ENCODE assay signal across 30 cellular contexts in the genomic region with DNA sequence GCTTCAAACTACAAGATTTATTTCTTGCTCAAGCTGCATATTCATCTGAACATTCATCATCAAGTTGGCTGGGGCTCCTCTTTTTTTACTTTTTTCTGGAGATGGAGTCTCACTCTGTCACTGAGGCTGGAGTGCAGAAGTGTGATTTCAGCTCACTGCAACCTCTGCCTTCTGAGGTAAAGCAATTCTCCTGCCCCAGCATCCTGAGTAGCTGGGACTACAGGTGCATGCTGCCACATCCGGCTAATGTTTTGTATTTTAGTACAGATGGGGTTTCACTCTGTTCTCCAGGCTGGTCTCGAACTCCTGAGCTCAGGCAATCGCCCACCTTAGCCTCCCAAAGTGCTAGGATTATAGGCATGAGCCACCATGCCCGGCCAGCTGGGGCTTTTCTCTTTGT.
"Had no signal": no experiment of that assay in that cellular context is flagged by ENCODE, and none has a peak within 500 bp of the region (broad histone marks: within the 10 kb centered on the region; RNA-seq: fewer than 3 reads in every experiment).

No MANE protein-coding gene starts in this region.

- H3K27ac Mint-ChIP-seq: activated CD4-positive, alpha-beta memory T cell treated with anti-CD3 and anti-CD28 coated beads for 36 hours; activated CD4-positive, alpha-beta T cell treated with anti-CD3 and anti-CD28 coated beads for 36 hours; activated CD4-positive, alpha-beta T cell treated with anti-CD3 and anti-CD28 coated beads, Interleukin-2, amount 10 ng/mL, durations not matched to agents 24 days and 14 days; activated CD8-positive, alpha-beta memory T cell treated with anti-CD3 and anti-CD28 coated beads, Interleukin-2, amount 10 ng/mL, durations not matched to agents 7 days and 5 days; activated CD8-positive, alpha-beta T cell treated with anti-CD3 and anti-CD28 coated beads, Interleukin-2, amount 10 ng/mL, durations not matched to agents 7 days and 5 days; activated naive CD4-positive, alpha-beta T cell treated with anti-CD3 and anti-CD28 coated beads for 36 hours; activated naive CD4-positive, alpha-beta T cell treated with anti-CD3 and anti-CD28 coated beads, Interleukin-2, amount 50 U/mL, for 24 hours; activated naive CD8-positive, alpha-beta T cell treated with anti-CD3 and anti-CD28 coated beads for 36 hours; activated naive CD8-positive, alpha-beta T cell treated with anti-CD3 and anti-CD28 coated beads, Interleukin-2, amount 50 U/mL, for 24 hours; activated T-helper 1 cell treated with anti-CD3 and anti-CD28 coated beads, Interleukin-12 subunit alpha, Interleukin-12 subunit beta, Interleukin-2, Interleukin-4 antibody, amounts not matched to agents 30 ng/mL and 10 ng/mL and 1 ng/mL, durations not matched to agents 14 hours and 24 hours and 36 hours; activated T-helper 2 cell treated with anti-CD3 and anti-CD28 coated beads, Interferon-gamma antibody, Interleukin-2, Interleukin-4, amounts not matched to agents 10 μg/mL and 5 μg/mL and 100 μg/mL, durations not matched to agents 14 hours and 24 hours and 36 hours had no signal

- H3K4me1 ChIP-seq: adrenal gland, body of pancreas, colonic mucosa, esophagus squamous epithelium, gastroesophageal sphincter, heart right ventricle had no signal

- H3K27ac ChIP-seq: adrenal gland, body of pancreas, colonic mucosa, epithelial cell of prostate, esophagus squamous epithelium, gastroesophageal sphincter, heart right ventricle had no signal

- ATAC-seq: activated CD4-positive, alpha-beta T cell treated with anti-CD3 and anti-CD28 coated beads for 36 hours; activated CD8-positive, alpha-beta memory T cell treated with anti-CD3 and anti-CD28 coated beads, Interleukin-2, amount 10 ng/mL, durations not matched to agents 7 days and 5 days; activated CD8-positive, alpha-beta T cell treated with anti-CD3 and anti-CD28 coated beads, Interleukin-2, amount 10 ng/mL, durations not matched to agents 7 days and 5 days; activated naive CD8-positive, alpha-beta T cell treated with anti-CD3 and anti-CD28 coated beads, Interleukin-2, amount 50 U/mL, for 24 hours; body of pancreas; gastroesophageal sphincter; heart right ventricle had no signal

- H3K4me1 Mint-ChIP-seq: activated CD4-positive, alpha-beta T cell treated with anti-CD3 and anti-CD28 coated beads for 36 hours; activated CD4-positive, alpha-beta T cell treated with anti-CD3 and anti-CD28 coated beads, Interleukin-2, amount 10 ng/mL, durations not matched to agents 24 days and 14 days; activated CD8-positive, alpha-beta memory T cell treated with anti-CD3 and anti-CD28 coated beads, Interleukin-2, amount 10 ng/mL, durations not matched to agents 7 days and 5 days; activated naive CD4-positive, alpha-beta T cell treated with anti-CD3 and anti-CD28 coated beads, Interleukin-2, amount 50 U/mL, for 24 hours had no signal

- H3K36me3 Mint-ChIP-seq: activated CD4-positive, alpha-beta memory T cell treated with anti-CD3 and anti-CD28 coated beads for 36 hours; activated naive CD8-positive, alpha-beta T cell treated with anti-CD3 and anti-CD28 coated beads for 36 hours had no signal

- DNase-seq: activated CD4-positive, alpha-beta memory T cell treated with anti-CD3 and anti-CD28 coated beads for 36 hours; activated CD4-positive, alpha-beta T cell treated with anti-CD3 and anti-CD28 coated beads for 36 hours; activated CD4-positive, alpha-beta T cell treated with anti-CD3 and anti-CD28 coated beads, Interleukin-2, amount 10 ng/mL, durations not matched to agents 24 days and 14 days; activated CD4-positive, CD25-positive, alpha-beta regulatory T cell; activated CD4-positive, CD25-positive, alpha-beta regulatory T cell treated with anti-CD3 and anti-CD28 coated beads, Interleukin-2, amount 50 U/mL, for 72 hours; activated CD8-positive, alpha-beta memory T cell treated with anti-CD3 and anti-CD28 coated beads, Interleukin-2, amount 10 ng/mL, durations not matched to agents 7 days and 5 days; activated CD8-positive, alpha-beta memory T cell treated with anti-CD3 and anti-CD28 coated beads, Interleukin-2, amount 50 U/mL, for 4 hours; activated CD8-positive, alpha-beta T cell treated with anti-CD3 and anti-CD28 coated beads, Interleukin-2, amount 10 ng/mL, durations not matched to agents 7 days and 5 days; activated effector memory CD4-positive, alpha-beta T cell treated with anti-CD3 and anti-CD28 coated beads, Interleukin-2, amount 50 U/mL, for 16 hours; activated naive CD4-positive, alpha-beta T cell treated with anti-CD3 and anti-CD28 coated beads for 36 hours; activated naive CD8-positive, alpha-beta T cell treated with anti-CD3 and anti-CD28 coated beads for 36 hours; activated naive CD8-positive, alpha-beta T cell treated with anti-CD3 and anti-CD28 coated beads, Interleukin-2, amount 50 U/mL, for 24 hours; activated T-cell treated with anti-CD3 and anti-CD28 coated beads, Interleukin-2, amount 50 U/mL, for 1 hour; activated T-cell treated with anti-CD3 and anti-CD28 coated beads, Interleukin-2, amount 50 U/mL, for 48 hours; adrenal gland; amygdala; aorta; body of pancreas; caudate nucleus; colonic mucosa; effector CD8-positive, alpha-beta T cell; esophagus squamous epithelium; foreskin melanocyte; heart right ventricle; T-helper 2 cell had no signal

- H3K4me3 Mint-ChIP-seq: activated CD4-positive, alpha-beta memory T cell treated with anti-CD3 and anti-CD28 coated beads for 36 hours; activated CD4-positive, alpha-beta T cell treated with anti-CD3 and anti-CD28 coated beads for 36 hours; activated CD4-positive, alpha-beta T cell treated with anti-CD3 and anti-CD28 coated beads, Interleukin-2, amount 10 ng/mL, durations not matched to agents 24 days and 14 days; activated CD8-positive, alpha-beta memory T cell treated with anti-CD3 and anti-CD28 coated beads, Interleukin-2, amount 10 ng/mL, durations not matched to agents 7 days and 5 days; activated CD8-positive, alpha-beta T cell treated with anti-CD3 and anti-CD28 coated beads, Interleukin-2, amount 10 ng/mL, durations not matched to agents 7 days and 5 days; activated naive CD4-positive, alpha-beta T cell treated with anti-CD3 and anti-CD28 coated beads for 36 hours; activated naive CD4-positive, alpha-beta T cell treated with anti-CD3 and anti-CD28 coated beads, Interleukin-2, amount 50 U/mL, for 24 hours; activated naive CD8-positive, alpha-beta T cell treated with anti-CD3 and anti-CD28 coated beads for 36 hours; activated naive CD8-positive, alpha-beta T cell treated with anti-CD3 and anti-CD28 coated beads, Interleukin-2, amount 50 U/mL, for 24 hours; activated T-helper 1 cell treated with anti-CD3 and anti-CD28 coated beads, Interleukin-12 subunit alpha, Interleukin-12 subunit beta, Interleukin-2, Interleukin-4 antibody, amounts not matched to agents 30 ng/mL and 10 ng/mL and 1 ng/mL, durations not matched to agents 14 hours and 24 hours and 36 hours had no signal

- H3K9me3 Mint-ChIP-seq: activated naive CD8-positive, alpha-beta T cell treated with anti-CD3 and anti-CD28 coated beads, Interleukin-2, amount 50 U/mL, for 24 hours had no signal

- H3K27me3 ChIP-seq: adrenal gland, body of pancreas, colonic mucosa, esophagus squamous epithelium, gastroesophageal sphincter, heart right ventricle had no signal

- H3K4me3 ChIP-seq: adrenal gland, body of pancreas, colonic mucosa, esophagus squamous epithelium, gastroesophageal sphincter, heart right ventricle had no signal

- H3K36me3 ChIP-seq: adrenal gland, colonic mucosa, esophagus squamous epithelium, gastroesophageal sphincter, heart right ventricle had no signal

- H3K27me3 Mint-ChIP-seq: activated CD4-positive, alpha-beta memory T cell treated with anti-CD3 and anti-CD28 coated beads for 36 hours; activated CD4-positive, alpha-beta T cell treated with anti-CD3 and anti-CD28 coated beads for 36 hours; activated CD4-positive, alpha-beta T cell treated with anti-CD3 and anti-CD28 coated beads, Interleukin-2, amount 10 ng/mL, durations not matched to agents 24 days and 14 days; activated CD8-positive, alpha-beta memory T cell treated with anti-CD3 and anti-CD28 coated beads, Interleukin-2, amount 10 ng/mL, durations not matched to agents 7 days and 5 days; activated naive CD4-positive, alpha-beta T cell treated with anti-CD3 and anti-CD28 coated beads, Interleukin-2, amount 50 U/mL, for 24 hours; activated naive CD8-positive, alpha-beta T cell treated with anti-CD3 and anti-CD28 coated beads for 36 hours; activated naive CD8-positive, alpha-beta T cell treated with anti-CD3 and anti-CD28 coated beads, Interleukin-2, amount 50 U/mL, for 24 hours had no signal

- H3K9me3 ChIP-seq: adrenal gland, body of pancreas, colonic mucosa, esophagus squamous epithelium, gastroesophageal sphincter had no signal
